ENCODE assay signal across 1 cellular context in genomic region chr17:1467898-1468492, GRCh38.
TF ChIP-seq lines count a peak whose summit lies in the region.

No MANE protein-coding gene starts in this region.

TF ChIP-seq in GM12878, 131 proteins besides CTCF, POLR2A, EP300 and RAD21:
- TF ChIP-seq NR2C1 (IDR thresholded peaks at IDR 0.05) (peak; percentile 78), ZNF274 (IDR thresholded peaks at IDR 0.05; ENCODE audit: insufficient read depth, insufficient read length) (no peak), YY1 (IDR thresholded peaks at IDR 0.05; ENCODE audit: low read depth, low read length) (no peak), BCLAF1 (IDR thresholded peaks at IDR 0.05) (no peak), RELB (IDR thresholded peaks at IDR 0.05; ENCODE audit: low read depth) (no peak), NR2F1 (conservative IDR thresholded peaks at IDR 0.05) (peak; percentile 52), RCOR1 (conservative IDR thresholded peaks at IDR 0.05; ENCODE audit: low read depth, low read length) (no peak), ATF7 (IDR thresholded peaks at IDR 0.05; ENCODE audit: low read depth) (no peak), HDGF (IDR thresholded peaks at IDR 0.05) (no peak), TCF12 (IDR thresholded peaks at IDR 0.05; ENCODE audit: low read depth, low read length) (no peak), CHD4 (IDR thresholded peaks at IDR 0.05) (no peak), SIN3A (IDR thresholded peaks at IDR 0.05; ENCODE audit: low read depth, low read length) (no peak), CHD1 (IDR thresholded peaks at IDR 0.05; ENCODE audit: low read depth, low read length) (no peak), EED (IDR thresholded peaks at IDR 0.05; ENCODE audit: low read depth) (no peak), NR2C2 (IDR thresholded peaks at IDR 0.05; ENCODE audit: borderline replicate concordance, control insufficient read depth, insufficient read length, low read depth) (peak; percentile 70), E4F1 (IDR thresholded peaks at IDR 0.05; ENCODE audit: borderline replicate concordance, partially characterized antibody) (no peak), PBX3 (IDR thresholded peaks at IDR 0.05; ENCODE audit: insufficient replicate concordance, low read depth, low read length) (no peak), RELA (IDR thresholded peaks at IDR 0.05; ENCODE audit: borderline replicate concordance, partially characterized antibody) (no peak)
TF ChIP-seq in GM12878: peak in this region for 3.
